21 cellular contexts compared by ENCODE assay signal in genomic region chr7:22348379-22348778, GRCh38. TPM values are rescaled to one million over a fixed set of nuclear protein-coding genes. Genes with fewer than 3 reads are reported as not detected.
DNase-seq lines count a peak whose midpoint lies in the region; ATAC-seq and TF ChIP-seq lines count a peak whose summit lies in the region.
"Had no signal": no experiment of that assay in that cellular context is flagged by ENCODE, and none has a peak within 500 bp of the region (broad histone marks: within the 10 kb centered on the region; RNA-seq: fewer than 3 reads in every experiment).

No MANE protein-coding gene starts in this region.

- in situ Hi-C loops in brain microvascular endothelial cell (cut with HindIII; ENCODE audit: low pct_ligation_motif_present, low sequenced_read_pairs): no loop called here

- DNase-seq in Calu3: no peak
- DNase-seq in NCI-H226: peak; percentile 72
- DNase-seq in brain microvascular endothelial cell: peak; percentile 46
- DNase-seq in kidney tubule cell (ENCODE audit: low spot score): peak; percentile 60
- DNase-seq in NCI-H1930 (lab: John Stamatoyannopoulos, UW): no peak
- no peak for DNase-seq in H4 (ENCODE audit: low spot score)
- DNase-seq in cerebellar cortex (ENCODE audit: low spot score): no peak
- DNase-seq: activated CD4-positive, alpha-beta T cell treated with anti-CD3 and anti-CD28 coated beads, Interleukin-2, amount 50 U/mL, for 1 hour; activated CD8-positive, alpha-beta memory T cell treated with anti-CD3 and anti-CD28 coated beads, Interleukin-2, amount 50 U/mL, for 48 hours; activated gamma-delta T cell; adrenal gland; CD8-positive, alpha-beta T cell; cerebellar nuclear complex; effector CD8-positive, alpha-beta T cell; H9; NCI-H1694 treated with DMSO at 0.1 percent for 48 hours; NK-92 treated with Interleukin-12 subunit alpha and Interleukin-12 subunit beta, amount 100 ng/mL, for 24 hours; nucleus accumbens had no signal

- H3K4me3 Mint-ChIP-seq in Calu3 (ENCODE audit: low read depth, unreplicated experiment): peak overlapping the region; percentile 9
- H3K4me3 Mint-ChIP-seq: CD8-positive, alpha-beta T cell; H9; IgD-negative memory B cell had no signal

- H3K36me3 Mint-ChIP-seq in Calu3 (ENCODE audit: insufficient read depth, unreplicated experiment): peaks cover 24% of the 10 kb centered on the region
- H3K36me3 Mint-ChIP-seq: CD8-positive, alpha-beta T cell; IgD-negative memory B cell had no signal

- H3K27ac ChIP-seq in brain microvascular endothelial cell: no peak overlapping the region
- H3K27ac ChIP-seq: adrenal gland, thoracic aorta had no signal

- H3K9me3 Mint-ChIP-seq in Calu3 (ENCODE audit: low read depth, unreplicated experiment): peaks cover 2% of the 10 kb centered on the region

- TF ChIP-seq CTCF in Calu3 (IDR thresholded peaks at IDR 0.05; ENCODE audit: unreplicated experiment): no peak
- no peak for TF ChIP-seq CTCF in brain microvascular endothelial cell (IDR thresholded peaks at IDR 0.05; ENCODE audit: low read depth, low read length, missing control alignments)

- BruUV-seq in Calu3 (replicated peaks; lab: Mats Ljungman, UMichigan): no TSS peak

- CTCF ChIA-PET in Calu3 (lab: Charles Lee): interaction anchor here (1.0 to 4.2 kb wide), 2 partner anchors 15 to 104 kb away, joined by 5 to 24 read pairs; no protein-coding TSS in a partner anchor

- no peak overlapping the region for H3K4me3 ChIP-seq in brain microvascular endothelial cell (ENCODE audit: low read depth, low read length)
- H3K4me3 ChIP-seq: adrenal gland, thoracic aorta had no signal

- H3K4me1 Mint-ChIP-seq in Calu3 (ENCODE audit: low read depth, unreplicated experiment): peaks cover 80% of the 10 kb centered on the region

- H3K27ac Mint-ChIP-seq in Calu3 (ENCODE audit: unreplicated experiment): peak overlapping the region; percentile 44
- H3K27ac Mint-ChIP-seq: CD8-positive, alpha-beta T cell; H9; IgD-negative memory B cell had no signal

- H3K36me3 ChIP-seq in brain microvascular endothelial cell (replicated peaks): no peaks in the 10 kb centered on the region
- H3K36me3 ChIP-seq: adrenal gland, thoracic aorta had no signal

- intact Hi-C loops in Calu3 (cut with micrococcal nuclease; ENCODE audit: unreplicated experiment): no loop called here

- H3K27me3 Mint-ChIP-seq in Calu3 (ENCODE audit: unreplicated experiment): no peaks in the 10 kb centered on the region

- no peak for ATAC-seq in GM18520 (IDR thresholded peaks at IDR 0.05; ENCODE audit: unreplicated experiment)
- ATAC-seq: CD8-positive, alpha-beta T cell had no signal

- H3K27me3 ChIP-seq in brain microvascular endothelial cell (replicated peaks): no peaks in the 10 kb centered on the region

RNA-seq across cellular contexts. Expression of gene RAPGEF5, which starts 8.6 kb away (rescaled TPM):
- 108 and 128 TPM in 2 replicates for total RNA-seq in Calu3 (2022)
- 0.85 and 2.4 TPM in 2 replicates for total RNA-seq in H4 (2014; rRNA removed; shearing (Covaris generic))

Comparison
In these comparisons a context has a peak if more than half of its experiments do, and no peak if none do; other contexts are left out.
1. DNase-seq: peak in NCI-H226 (single experiment), brain microvascular endothelial cell (single experiment) and kidney tubule cell (single experiment); none in Calu3 (single experiment), NCI-H1930 (0 of 2), H4 (single experiment) and cerebellar cortex (single experiment).
2. RNA of gene RAPGEF5, which starts 8.6 kb away (total RNA-seq): 108 to 128 TPM in Calu3; 0.85 to 2.4 TPM in H4; every median in the first group is over 10 times any median in the second.